34 cellular contexts compared by ENCODE assay signal in genomic region chr2:131566371-131566770, GRCh38.
"Had no signal": no experiment of that assay in that cellular context is flagged by ENCODE, and none has a peak within 500 bp of the region (broad histone marks: within the 10 kb centered on the region; RNA-seq: fewer than 3 reads in every experiment).

No MANE protein-coding gene starts in this region.

- H3K4me1 ChIP-seq: adrenal gland, ascending aorta, body of pancreas, breast epithelium had no signal

- H3K27me3 ChIP-seq: adrenal gland, ascending aorta, body of pancreas, brain microvascular endothelial cell, breast epithelium, cardiac muscle cell had no signal

- H3K9me3 ChIP-seq: adrenal gland, ascending aorta, body of pancreas, breast epithelium had no signal

- H3K27ac ChIP-seq: adrenal gland, ascending aorta, body of pancreas, brain microvascular endothelial cell, breast epithelium, cardiac muscle cell had no signal

- ATAC-seq: activated naive CD4-positive, alpha-beta T cell treated with anti-CD3 and anti-CD28 coated beads, Interleukin-2, amount 50 U/mL, for 72 hours; activated naive CD8-positive, alpha-beta T cell treated with anti-CD3 and anti-CD28 coated beads, Interleukin-2, amount 50 U/mL, for 24 hours; activated T-cell treated with anti-CD3 and anti-CD28 coated beads, Interleukin-2, amount 50 U/mL, for 4 hours; activated T-cell treated with anti-CD3 and anti-CD28 coated beads, Interleukin-2, amount 50 U/mL, for 72 hours; activated T-helper 17 cell treated with anti-CD3 and anti-CD28 coated beads, Interleukin-2, amount 50 U/mL, for 72 hours; body of pancreas had no signal

- DNase-seq: activated effector memory CD4-positive, alpha-beta T cell treated with anti-CD3 and anti-CD28 coated beads, Interleukin-2, amount 50 U/mL, for 16 hours; activated effector memory CD4-positive, alpha-beta T cell treated with Interleukin-2 at 50 U/mL for 16 hours; activated gamma-delta T cell; activated gamma-delta T cell treated with Interleukin-2 at 50 U/mL for 16 hours; activated naive CD4-positive, alpha-beta T cell; activated naive CD4-positive, alpha-beta T cell treated with anti-CD3 and anti-CD28 coated beads for 36 hours; activated naive CD4-positive, alpha-beta T cell treated with anti-CD3 and anti-CD28 coated beads, Interleukin-2, amount 10 ng/mL, durations not matched to agents 7 days and 5 days; activated naive CD4-positive, alpha-beta T cell treated with anti-CD3 and anti-CD28 coated beads, Interleukin-2, amount 50 U/mL, for 16 hours; activated naive CD4-positive, alpha-beta T cell treated with Interleukin-2 at 50 U/mL for 16 hours; activated naive CD8-positive, alpha-beta T cell treated with anti-CD3 and anti-CD28 coated beads for 36 hours; activated naive CD8-positive, alpha-beta T cell treated with anti-CD3 and anti-CD28 coated beads, Interleukin-2, amount 10 ng/mL, durations not matched to agents 7 days and 5 days; activated naive CD8-positive, alpha-beta T cell treated with anti-CD3 and anti-CD28 coated beads, Interleukin-2, amount 50 U/mL, for 24 hours; activated T-cell treated with anti-CD3 and anti-CD28 coated beads, Interleukin-2, amount 50 U/mL, for 1 hour; activated T-cell treated with anti-CD3 and anti-CD28 coated beads, Interleukin-2, amount 50 U/mL, for 24 hours; activated T-cell treated with anti-CD3 and anti-CD28 coated beads, Interleukin-2, amount 50 U/mL, for 4 hours; activated T-cell treated with anti-CD3 and anti-CD28 coated beads, Interleukin-2, amount 50 U/mL, for 48 hours; activated T-cell treated with anti-CD3 and anti-CD28 coated beads, Interleukin-2, amount 50 U/mL, for 72 hours; adrenal gland; amniotic stem cell; amygdala; anterior cingulate cortex; aorta; body of pancreas; brain microvascular endothelial cell; caudate nucleus; central memory CD4-positive, alpha-beta T cell; cerebellar nuclear complex had no signal

- H3K4me3 ChIP-seq: adrenal gland, ascending aorta, body of pancreas, breast epithelium, cardiac muscle cell had no signal

- H3K36me3 ChIP-seq: adrenal gland, ascending aorta, brain microvascular endothelial cell, breast epithelium, cardiac muscle cell had no signal

- FAIRE-seq: astrocyte, bronchial epithelial cell had no signal
